In the genomic region with DNA sequence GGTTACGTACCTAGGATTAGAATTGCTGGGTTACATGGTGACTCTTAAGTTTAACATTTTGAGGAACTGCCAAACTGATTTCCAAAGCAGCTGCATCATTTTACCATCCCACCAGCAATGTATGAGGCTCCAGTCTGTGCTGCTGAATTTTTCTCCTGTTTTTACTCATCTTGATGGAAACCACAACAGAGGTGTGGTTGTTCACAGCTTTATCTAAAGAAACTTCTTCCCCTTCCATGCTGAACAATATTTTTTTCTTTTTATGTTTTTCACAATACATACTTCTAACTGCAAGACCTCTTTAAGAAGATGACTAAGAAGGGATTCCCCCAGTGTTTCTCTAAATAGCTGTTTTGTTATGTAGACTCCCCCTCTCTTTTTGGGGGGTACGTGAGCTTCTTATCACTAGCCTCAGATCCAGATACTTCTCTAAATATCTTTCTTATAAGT, we compare ENCODE assay signal across 9 cellular contexts. TPM values are rescaled to one million over a fixed set of nuclear protein-coding genes. Genes with fewer than 3 reads are reported as not detected.
DNase-seq lines count a peak whose midpoint lies in the region; ATAC-seq and TF ChIP-seq lines count a peak whose summit lies in the region.
"Had no signal": no experiment of that assay in that cellular context is flagged by ENCODE, and none has a peak within 500 bp of the region (broad histone marks: within the 10 kb centered on the region; RNA-seq: fewer than 3 reads in every experiment).

No MANE protein-coding gene starts in this region.

- H3K79me2 ChIP-seq in OCI-LY3 (ENCODE audit: low read length), result no peaks in the 10 kb centered on the region

- H3K4me3 Mint-ChIP-seq in CD8-positive, alpha-beta memory T cell, result no peak overlapping the region

- ATAC-seq in GM21447 (IDR thresholded peaks at IDR 0.05; ENCODE audit: unreplicated experiment) (peak; percentile 49), foreskin keratinocyte (no peak), body of pancreas (no peak), HG02970 (IDR thresholded peaks at IDR 0.05; ENCODE audit: low FRiP score, unreplicated experiment) (no peak)
- ATAC-seq: Panc1 had no signal

- H3K27ac Mint-ChIP-seq in CD8-positive, alpha-beta memory T cell, result peak overlapping the region; percentile 1 to 84 (median 54)

- H3K36me3 Mint-ChIP-seq in CD8-positive, alpha-beta memory T cell, result peaks cover 0 to 82% (median 16%) of the 10 kb centered on the region in 3 donors

- H3K27me3 ChIP-seq in CD8-positive, alpha-beta memory T cell (ENCODE audit: insufficient read depth, low read length, poor library complexity, severe bottlenecking), result no peaks in the 10 kb centered on the region
- H3K27me3 ChIP-seq in OCI-LY3 (ENCODE audit: low read depth, low read length) (no peaks in the 10 kb centered on the region), foreskin keratinocyte (no peaks in the 10 kb centered on the region), body of pancreas (no peaks in the 10 kb centered on the region)

- TF ChIP-seq CTCF in OCI-LY3 (IDR thresholded peaks at IDR 0.05; ENCODE audit: low read depth, low read length) (no peak), foreskin keratinocyte (conservative IDR thresholded peaks at IDR 0.05) (no peak), body of pancreas (IDR thresholded peaks at IDR 0.05) (no peak)

- 63 to 83% methylated on average over 2 of the region's 2 CpGs for WGBS in body of pancreas, 2 donors

- H3K9ac ChIP-seq in OCI-LY3 (ENCODE audit: low read length), result no peak overlapping the region

- peaks cover 22% of the 10 kb centered on the region for H3K4me1 ChIP-seq in CD8-positive, alpha-beta memory T cell (ENCODE audit: insufficient read depth, low read length)
- H3K4me1 ChIP-seq in OCI-LY3 (ENCODE audit: low read length), result peaks cover 30% of the 10 kb centered on the region
- peaks cover 51% of the 10 kb centered on the region for H3K4me1 ChIP-seq in foreskin keratinocyte
- no peaks in the 10 kb centered on the region for H3K4me1 ChIP-seq in body of pancreas

- H3K27ac ChIP-seq in CD8-positive, alpha-beta memory T cell (ENCODE audit: low read depth, low read length), result no peak overlapping the region
- H3K27ac ChIP-seq in OCI-LY3 (ENCODE audit: low read length) (no peak overlapping the region), foreskin keratinocyte (peak overlapping the region; percentile 89), body of pancreas (peak overlapping the region in 1 of 4 donors; percentile 17)

- H3K4me1 Mint-ChIP-seq in CD8-positive, alpha-beta memory T cell, result peaks cover 15 to 32% (median 31%) of the 10 kb centered on the region in 3 donors

- no peaks in the 10 kb centered on the region for H3K27me3 Mint-ChIP-seq in CD8-positive, alpha-beta memory T cell

- peak overlapping the region; percentile 14 for H3K4me2 ChIP-seq in OCI-LY3 (ENCODE audit: low read length)

- H3K36me3 ChIP-seq in CD8-positive, alpha-beta memory T cell (ENCODE audit: insufficient read depth, low read length), result peaks cover 11% of the 10 kb centered on the region
- H3K36me3 ChIP-seq in OCI-LY3 (replicated peaks; ENCODE audit: low read depth, low read length), result peaks cover 18% of the 10 kb centered on the region
- peaks cover 0 to 14% of the 10 kb centered on the region in 2 donors for H3K36me3 ChIP-seq in body of pancreas (replicated peaks in 1 of 2; ENCODE audit: insufficient read depth in 1 of 2, low read depth in 2 of 2)

- DNase-seq in CD8-positive, alpha-beta memory T cell, result no peak
- DNase-seq in foreskin keratinocyte, result peak; percentile 66 to 93
- no peak for DNase-seq in body of pancreas
- no peak for DNase-seq in RPMI8226
- DNase-seq in NCI-H345 (lab: John Stamatoyannopoulos, UW), result no peak

- POLR2A ChIA-PET in CD8-positive, alpha-beta memory T cell (lab: Charles Lee), result no interaction called here

- H3K9me3 ChIP-seq in CD8-positive, alpha-beta memory T cell (ENCODE audit: low read length), result no peaks in the 10 kb centered on the region
- H3K9me3 ChIP-seq in OCI-LY3 (ENCODE audit: insufficient read depth, low read length) (no peaks in the 10 kb centered on the region), body of pancreas (no peaks in the 10 kb centered on the region)

- H4K20me1 ChIP-seq in OCI-LY3 (ENCODE audit: insufficient read depth, low read length), result no peaks in the 10 kb centered on the region; the same call in 1 of the 2 replicates

- H3K9me3 Mint-ChIP-seq in CD8-positive, alpha-beta memory T cell, result no peaks in the 10 kb centered on the region

- intact Hi-C loops in body of pancreas (cut with DNase I), result no loop called here

- no peak overlapping the region for H2AFZ ChIP-seq in OCI-LY3 (ENCODE audit: low read depth, low read length)

- no peak for TF ChIP-seq POLR2A in body of pancreas (IDR thresholded peaks at IDR 0.05)

- CTCF ChIA-PET in CD8-positive, alpha-beta memory T cell (lab: Charles Lee), result interaction anchor here (0.8 to 7.3 kb wide), 4 partner anchors 24 to 106 kb away, joined by 3 to 132 read pairs (median 6); partner anchors contain the start of genes DEPDC7 and TCP11L1

- no peak overlapping the region for H3K4me3 ChIP-seq in CD8-positive, alpha-beta memory T cell (ENCODE audit: low read length)
- H3K4me3 ChIP-seq in OCI-LY3 (ENCODE audit: low read length) (no peak overlapping the region), body of pancreas (no peak overlapping the region)

RNA-seq across cellular contexts. Expression of gene TCP11L1, which starts 24.0 kb away (rescaled TPM):
- total RNA-seq in CD8-positive, alpha-beta memory T cell, result 10 to 100 TPM; 22.1 to 22.2 TPM
- 7.5 TPM for polyA plus RNA-seq in CD8-positive, alpha-beta memory T cell
- total RNA-seq in foreskin keratinocyte (25.3 and 27.0 TPM in 2 replicates), body of pancreas (10 to 100 TPM; 26.5 to 41.5 TPM)
- polyA plus RNA-seq in foreskin keratinocyte, result 8.7 and 9.4 TPM in 2 replicates

RNA-seq across cellular contexts. Expression of gene DEPDC7, which starts 47.7 kb away (rescaled TPM):
- 1 to 10 TPM; 1.7 to 1.8 TPM for total RNA-seq in CD8-positive, alpha-beta memory T cell
- 0.15 TPM for polyA plus RNA-seq in CD8-positive, alpha-beta memory T cell
- total RNA-seq in foreskin keratinocyte (18.1 and 18.2 TPM in 2 replicates), body of pancreas (1 to 10 TPM in 1 of 2 donors, under 1 TPM in 1; 0.99 to 6.0 TPM)
- polyA plus RNA-seq in foreskin keratinocyte, result 10.2 and 13.9 TPM in 2 replicates

Comparison
In these comparisons a context has a peak if more than half of its experiments do, and no peak if none do; other contexts are left out.
1. DNase-seq: peak in foreskin keratinocyte (2 of 2); none in CD8-positive, alpha-beta memory T cell (0 of 5), body of pancreas (0 of 4), RPMI8226 (single experiment) and NCI-H345 (single experiment).